ENCODE assay signal across 8 cellular contexts in the genomic region with DNA sequence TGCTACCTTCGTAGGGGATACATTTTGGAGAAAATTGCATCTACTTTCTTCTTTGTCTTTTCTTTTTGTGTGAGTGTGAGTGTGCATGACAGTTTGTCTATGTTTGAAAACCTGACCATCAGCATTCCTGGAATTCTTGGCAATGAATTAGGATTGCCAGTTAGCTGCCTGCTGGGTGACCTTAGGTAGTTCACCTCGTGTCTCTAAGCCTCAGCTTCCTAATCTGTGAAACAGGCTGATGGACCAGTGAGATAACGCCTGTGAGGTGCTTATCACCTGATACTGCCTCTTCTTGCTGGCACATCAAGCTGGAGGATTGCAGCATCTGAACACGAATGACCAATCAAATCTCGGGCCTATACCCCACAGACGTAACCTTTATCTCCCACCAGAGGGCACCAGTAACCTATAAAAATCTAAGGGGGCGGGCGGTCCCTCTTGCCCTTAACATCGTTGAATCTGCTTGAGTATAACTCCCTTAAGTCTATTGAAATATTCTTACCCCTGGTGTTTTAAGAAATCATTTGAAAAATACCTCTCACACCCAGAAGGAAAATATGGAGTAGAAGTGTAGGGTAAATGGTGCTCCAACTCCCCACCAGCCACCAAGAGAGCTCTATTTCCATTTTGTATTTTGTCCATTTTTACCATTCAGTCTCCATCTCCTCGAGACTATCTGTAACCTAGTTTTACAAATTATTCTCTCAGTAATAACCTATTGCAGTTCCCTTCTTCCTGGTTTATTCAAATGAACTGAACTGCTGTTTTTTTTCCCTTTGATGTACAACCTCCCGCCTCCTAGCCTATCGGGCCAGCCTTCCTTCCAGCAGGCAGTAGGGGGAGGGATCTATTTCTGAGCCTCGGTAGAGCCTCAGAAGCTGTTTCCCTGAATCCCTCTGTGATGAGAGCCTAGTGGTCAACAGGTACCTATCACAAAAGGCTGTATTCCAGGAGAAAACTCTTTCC.
DNase-seq lines count a peak whose midpoint lies in the region; ATAC-seq lines count a peak whose summit lies in the region.

No MANE protein-coding gene starts in this region.

- peaks cover 11% of the 10 kb centered on the region for H3K36me3 ChIP-seq in effector memory CD4-positive, alpha-beta T cell (ENCODE audit: control insufficient read depth, insufficient read depth, low read length)

- H3K27ac ChIP-seq in effector memory CD4-positive, alpha-beta T cell (ENCODE audit: insufficient read depth, low read length, poor library complexity, severe bottlenecking) = peak overlapping the region; percentile 2

- H3K4me3 ChIP-seq in effector memory CD4-positive, alpha-beta T cell (ENCODE audit: insufficient read depth, low read depth, low read length, poor library complexity, severe bottlenecking) = no peak overlapping the region

- no peak for ATAC-seq in HG02571 (IDR thresholded peaks at IDR 0.05; ENCODE audit: unreplicated experiment)

- H3K27me3 ChIP-seq in effector memory CD4-positive, alpha-beta T cell (replicated peaks; ENCODE audit: control insufficient read depth, insufficient read depth, low read length, poor library complexity, severe bottlenecking) = no peaks in the 10 kb centered on the region

- DNase-seq in GF-D8 (lab: John Stamatoyannopoulos, UW) (peak; percentile 14), HPDE6-E6E7 (ENCODE audit: extremely low spot score) (peak; percentile 82), NCI-H69 (lab: John Stamatoyannopoulos, UW) (peak; percentile 94), midbrain (lab: John Stamatoyannopoulos, UW) (peak; percentile 78)
- peak; percentile 31 to 53 for DNase-seq in activated CD4-positive, alpha-beta T cell treated with anti-CD3 and anti-CD28 coated beads, Interleukin-2, amount 50 U/mL, for 48 hours
- DNase-seq in effector memory CD4-positive, alpha-beta T cell = peak; percentile 32 to 41 (median 36)
- peak; percentile 10 to 75 (median 52) for DNase-seq in stimulated activated naive CD4-positive, alpha-beta T cell (lab: John Stamatoyannopoulos, UW)

- H3K4me1 ChIP-seq in effector memory CD4-positive, alpha-beta T cell (ENCODE audit: control insufficient read depth, insufficient read depth, low read length, poor library complexity, severe bottlenecking) = peaks cover 29% of the 10 kb centered on the region

- H3K9me3 ChIP-seq in effector memory CD4-positive, alpha-beta T cell (ENCODE audit: control insufficient read depth, low read length) = no peaks in the 10 kb centered on the region

Comparison
In these comparisons a context has a peak if more than half of its experiments do, and no peak if none do; other contexts are left out.
1. DNase-seq: peak in every context shown above with its lines; median percentile 94 in NCI-H69; 82 in HPDE6-E6E7; 78 in midbrain; 52 in stimulated activated naive CD4-positive, alpha-beta T cell; 42 in activated CD4-positive, alpha-beta T cell treated with anti-CD3 and anti-CD28 coated beads, Interleukin-2, amount 50 U/mL, for 48 hours; 36 in effector memory CD4-positive, alpha-beta T cell; 14 in GF-D8.